In genomic region chr13:110400786-110401533, GRCh38 we compare ENCODE assay signal across 18 cellular contexts.
DNase-seq lines count a peak whose midpoint lies in the region; TF ChIP-seq lines count a peak whose summit lies in the region.
"Had no signal": no experiment of that assay in that cellular context is flagged by ENCODE, and none has a peak within 500 bp of the region (broad histone marks: within the 10 kb centered on the region; RNA-seq: fewer than 3 reads in every experiment).

No MANE protein-coding gene starts in this region.

- H3K27ac ChIP-seq in hepatocyte (peak overlapping the region; percentile 47), spleen (peak overlapping the region in 6 of 8 donors; percentile 11 to 71 (median 40)), neural progenitor cell (no peak overlapping the region)
- H3K27ac ChIP-seq: BLaER1 treated with 17β-estradiol and CSF1 and Interleukin-3, amounts not matched to agents 10 nM and 100 nM; neutrophil had no signal

- intact Hi-C loops in spleen (cut with DNase I; ENCODE audit: low total_unique reads) = no loop called here

- DNase-seq in GM03348 (ENCODE audit: low spot score) (peak; percentile 60), choroid plexus epithelial cell (ENCODE audit: low read depth) (peak; percentile 60), hepatocyte (ENCODE audit: low spot score) (no peak), spleen (no peak), nephron progenitor cell (no peak), neural progenitor cell (ENCODE audit: low spot score) (no peak), NCI-H2227 treated with DMSO at 0.1 percent for 48 hours (lab: John Stamatoyannopoulos, UW) (no peak), amygdala (lab: John Stamatoyannopoulos, UW) (no peak)
- DNase-seq: activated CD4-positive, CD25-positive, alpha-beta regulatory T cell; activated CD8-positive, alpha-beta memory T cell treated with anti-CD3 and anti-CD28 coated beads, Interleukin-2, amount 50 U/mL, for 48 hours; NCI-H1092 treated with DMSO at 0.1 percent for 48 hours; NCI-H446; SW 1271; upper lobe of left lung had no signal

- H3K4me3 ChIP-seq in choroid plexus epithelial cell (ENCODE audit: low read depth, low read length) (no peak overlapping the region), hepatocyte (no peak overlapping the region), spleen (no peak overlapping the region), neural progenitor cell (no peak overlapping the region)
- H3K4me3 ChIP-seq: BLaER1 treated with 17β-estradiol and CSF1 and Interleukin-3, amounts not matched to agents 10 nM and 100 nM; GM23338; upper lobe of left lung had no signal

- H3K4me1 ChIP-seq in hepatocyte (ENCODE audit: insufficient read depth) (peaks cover 13% of the 10 kb centered on the region), spleen (peaks cover 0 to 28% (median 11%) of the 10 kb centered on the region in 6 donors), neural progenitor cell (no peaks in the 10 kb centered on the region)

- WGBS in hepatocyte (ENCODE audit: low lambda C conversion rate, missing lambda C conversion rate) = 75% methylated on average over 3 of the region's 3 CpGs
- WGBS in spleen, 5 donors = 40 to 58% (median 47%) methylated on average over 3 of the region's 3 CpGs

- TF ChIP-seq POLR2A in spleen (IDR thresholded peaks at IDR 0.05) = no peak

- H3K27me3 Mint-ChIP-seq in nephron progenitor cell (ENCODE audit: low read depth, poor library complexity) (no peaks in the 10 kb centered on the region), neural progenitor cell (ENCODE audit: insufficient read depth, low read depth) (peaks cover 4% of the 10 kb centered on the region)

- no peak overlapping the region for H3K27ac Mint-ChIP-seq in nephron progenitor cell
- H3K27ac Mint-ChIP-seq in neural progenitor cell = no peak overlapping the region
- H3K27ac Mint-ChIP-seq: activated naive CD8-positive, alpha-beta T cell; GM23338 had no signal

- no peaks in the 10 kb centered on the region for H3K9me3 Mint-ChIP-seq in nephron progenitor cell
- no peaks in the 10 kb centered on the region for H3K9me3 Mint-ChIP-seq in neural progenitor cell
- H3K9me3 Mint-ChIP-seq: GM23338 had no signal

- H3K36me3 ChIP-seq in hepatocyte (replicated peaks; ENCODE audit: insufficient read depth, low read depth) (no peaks in the 10 kb centered on the region), spleen (no peaks in the 10 kb centered on the region), neural progenitor cell (no peaks in the 10 kb centered on the region)
- H3K36me3 ChIP-seq: BLaER1 treated with 17β-estradiol and CSF1 and Interleukin-3, amounts not matched to agents 10 nM and 100 nM; neutrophil; upper lobe of left lung had no signal

- H2AFZ ChIP-seq in hepatocyte (no peak overlapping the region), neural progenitor cell (replicated peaks) (no peak overlapping the region)
- H2AFZ ChIP-seq: GM23338 had no signal

- no peaks in the 10 kb centered on the region for H4K20me1 ChIP-seq in hepatocyte (ENCODE audit: insufficient read depth, poor library complexity, severe bottlenecking)
- H4K20me1 ChIP-seq in neural progenitor cell (ENCODE audit: low read depth) = no peaks in the 10 kb centered on the region

- H3K79me2 ChIP-seq in hepatocyte (peaks cover 3% of the 10 kb centered on the region), neural progenitor cell (ENCODE audit: low read depth) (no peaks in the 10 kb centered on the region)

- H3F3A ChIP-seq in neural progenitor cell (ENCODE audit: low read depth) = no peaks in the 10 kb centered on the region

- H3K9me3 ChIP-seq in hepatocyte (ENCODE audit: low read depth) (no peaks in the 10 kb centered on the region), spleen (no peaks in the 10 kb centered on the region), neural progenitor cell (ENCODE audit: low read depth) (no peaks in the 10 kb centered on the region)
- H3K9me3 ChIP-seq: neutrophil, upper lobe of left lung had no signal

- H3K9ac ChIP-seq in neural progenitor cell = no peak overlapping the region
- H3K9ac ChIP-seq: BLaER1 treated with 17β-estradiol and CSF1 and Interleukin-3, amounts not matched to agents 10 nM and 100 nM had no signal

- H3K4me3 Mint-ChIP-seq in nephron progenitor cell (no peak overlapping the region), neural progenitor cell (no peak overlapping the region)
- H3K4me3 Mint-ChIP-seq: activated naive CD8-positive, alpha-beta T cell; GM23338 had no signal

- H3K4me1 Mint-ChIP-seq in nephron progenitor cell (peaks cover 38% of the 10 kb centered on the region), neural progenitor cell (peaks cover 14% of the 10 kb centered on the region)

- no peaks in the 10 kb centered on the region for H3K9me2 ChIP-seq in hepatocyte (replicated peaks; ENCODE audit: insufficient read depth)

- H3K27me3 ChIP-seq in hepatocyte = no peaks in the 10 kb centered on the region
- peaks cover 0 to 28% (median 0%) of the 10 kb centered on the region in 7 donors for H3K27me3 ChIP-seq in spleen (replicated peaks in 1 of 7)
- H3K27me3 ChIP-seq in neural progenitor cell = no peaks in the 10 kb centered on the region
- H3K27me3 ChIP-seq: BLaER1 treated with 17β-estradiol and CSF1 and Interleukin-3, amounts not matched to agents 10 nM and 100 nM; upper lobe of left lung had no signal

- no peak for TF ChIP-seq CTCF in choroid plexus epithelial cell (conservative IDR thresholded peaks at IDR 0.05; ENCODE audit: low read depth, low read length)
- TF ChIP-seq CTCF in hepatocyte (IDR thresholded peaks at IDR 0.05; ENCODE audit: poor library complexity) = no peak
- TF ChIP-seq CTCF in spleen (IDR thresholded peaks at IDR 0.05 in 8 of 11, conservative IDR thresholded peaks at IDR 0.05 in 3 of 11) = no peak
- TF ChIP-seq CTCF in nephron progenitor cell (IDR thresholded peaks at IDR 0.05) = no peak
- TF ChIP-seq CTCF in neural progenitor cell (IDR thresholded peaks at IDR 0.05) = no peak

- H3K36me3 Mint-ChIP-seq in nephron progenitor cell (ENCODE audit: low read depth) (peaks cover 63% of the 10 kb centered on the region), neural progenitor cell (peaks cover 18% of the 10 kb centered on the region)
- H3K36me3 Mint-ChIP-seq: activated naive CD8-positive, alpha-beta T cell had no signal

- H3K4me2 ChIP-seq in hepatocyte (no peak overlapping the region), neural progenitor cell (no peak overlapping the region)
- H3K4me2 ChIP-seq: BLaER1 treated with 17β-estradiol and CSF1 and Interleukin-3, amounts not matched to agents 10 nM and 100 nM; GM23338 had no signal

Comparison
In these comparisons a context has a peak if more than half of its experiments do, and no peak if none do; other contexts are left out.
1. DNase-seq: peak in GM03348 (single experiment) and choroid plexus epithelial cell (single experiment); none in hepatocyte (single experiment), spleen (single experiment), nephron progenitor cell (single experiment), neural progenitor cell (single experiment), NCI-H2227 treated with DMSO at 0.1 percent for 48 hours (single experiment) and amygdala (0 of 56).